Comparison of ENCODE assay signal across 9 cellular contexts in genomic region chr6:36309900-36310299, GRCh38. TPM values are rescaled to one million over a fixed set of nuclear protein-coding genes. Genes with fewer than 3 reads are reported as not detected.
"Had no signal": no experiment of that assay in that cellular context is flagged by ENCODE, and none has a peak within 500 bp of the region (broad histone marks: within the 10 kb centered on the region; RNA-seq: fewer than 3 reads in every experiment).

No MANE protein-coding gene starts in this region.

- DNase-seq: H9, HCEC 1CT, HFFc6, KG1 had no signal

- H3K4me2 ChIP-seq: GM23338 had no signal

- FAIRE-seq: H1, H54, HTR-8/SVneo had no signal

- H3K4me3 ChIP-seq: GM23338 had no signal

- H2AFZ ChIP-seq: GM23338 had no signal

- ATAC-seq: GM23338 had no signal

RNA-seq across cellular contexts. Expression of gene BNIP5, which starts 26.8 kb away (rescaled TPM):
- total RNA-seq: GM23338, H1, H9, HFFc6 had no signal
- polyA plus RNA-seq: GM23338, H1, IgD-negative memory B cell had no signal

RNA-seq across cellular contexts. Expression of gene PNPLA1, which starts 40.0 kb away (rescaled TPM):
- total RNA-seq: GM23338, H1, HFFc6 had no signal
- polyA plus RNA-seq: GM23338, H1 had no signal
